Comparison of ENCODE assay signal across 9 cellular contexts in genomic region chr19:13100871-13101589, GRCh38. TPM values are rescaled to one million over a fixed set of nuclear protein-coding genes. Genes with fewer than 3 reads are reported as not detected.
DNase-seq lines count a peak whose midpoint lies in the region; ATAC-seq and TF ChIP-seq lines count a peak whose summit lies in the region.
"Had no signal": no experiment of that assay in that cellular context is flagged by ENCODE, and none has a peak within 500 bp of the region (broad histone marks: within the 10 kb centered on the region; RNA-seq: fewer than 3 reads in every experiment).

No MANE protein-coding gene starts in this region.

- no peaks in the 10 kb centered on the region for H3K27me3 ChIP-seq in PC-3 (ENCODE audit: low read length)
- no peaks in the 10 kb centered on the region for H3K27me3 ChIP-seq in sigmoid colon

- no peak overlapping the region for H3K4me3 ChIP-seq in GM12865 (ENCODE audit: low read depth, low read length)
- no peak overlapping the region for H3K4me3 ChIP-seq in PC-3 (ENCODE audit: low read length)
- H3K4me3 ChIP-seq in sigmoid colon, result peak overlapping the region in 3 of 4 donors; percentile 41 to 58 (median 50)

- H3K27ac ChIP-seq in PC-3 (ENCODE audit: low read length) (no peak overlapping the region), sigmoid colon (peak overlapping the region; percentile 85 to 95 (median 87))

- no peaks in the 10 kb centered on the region for H4K20me1 ChIP-seq in PC-3 (ENCODE audit: low read length)

- peak overlapping the region; percentile 97 for H3K4me3 Mint-ChIP-seq in endothelial cell (ENCODE audit: unreplicated experiment)

- H3K79me2 ChIP-seq in PC-3 (ENCODE audit: low read length), result no peaks in the 10 kb centered on the region

- H3K36me3 ChIP-seq in PC-3 (ENCODE audit: low read depth, low read length) (no peaks in the 10 kb centered on the region), sigmoid colon (no peaks in the 10 kb centered on the region)

- DNase-seq in GM12865 (ENCODE audit: low read depth) (no peak), PC-3 (peak; percentile 47), endothelial cell (ENCODE audit: low spot score) (no peak), sigmoid colon (no peak), SKM-1 treated with dmso at 0.1 percent for 144 hours (lab: John Stamatoyannopoulos, UW; ENCODE audit: unreplicated experiment) (no peak)

- peaks cover 12% of the 10 kb centered on the region for H3K27me3 Mint-ChIP-seq in endothelial cell (ENCODE audit: unreplicated experiment)

- H3K4me1 ChIP-seq in PC-3 (ENCODE audit: insufficient read depth, low read length) (peaks cover 13% of the 10 kb centered on the region; the same call in 1 of the 2 replicates), sigmoid colon (peaks cover 0 to 69% (median 56%) of the 10 kb centered on the region in 4 donors)

- no peak for ATAC-seq in PC-3
- ATAC-seq in GM18907 (IDR thresholded peaks at IDR 0.05; ENCODE audit: unreplicated experiment), result no peak
- no peak for ATAC-seq in GM18868 (IDR thresholded peaks at IDR 0.05; ENCODE audit: unreplicated experiment)
- ATAC-seq in HG02623 (IDR thresholded peaks at IDR 0.05; ENCODE audit: unreplicated experiment), result no peak

- H3K9me3 Mint-ChIP-seq in endothelial cell (ENCODE audit: unreplicated experiment), result no peaks in the 10 kb centered on the region

- H3K9me2 ChIP-seq in PC-3 (replicated peaks; ENCODE audit: low read length), result no peaks in the 10 kb centered on the region

- no peaks in the 10 kb centered on the region for H3K9me3 ChIP-seq in PC-3 (ENCODE audit: low read length)
- no peaks in the 10 kb centered on the region for H3K9me3 ChIP-seq in sigmoid colon

- BruUV-seq in PC-3 (replicated peaks; lab: Mats Ljungman, UMichigan), result no TSS peak

- WGBS in sigmoid colon, 2 donors, result 56 to 69% methylated on average over 18 of the region's 18 CpGs

- peaks cover 22% of the 10 kb centered on the region for H3K4me1 Mint-ChIP-seq in endothelial cell (ENCODE audit: unreplicated experiment)

- H3K36me3 Mint-ChIP-seq in endothelial cell (ENCODE audit: low read depth, unreplicated experiment), result peaks cover 13% of the 10 kb centered on the region

- TF ChIP-seq EP300 in sigmoid colon (IDR thresholded peaks at IDR 0.05), result no peak

- TF ChIP-seq POLR2A in sigmoid colon (IDR thresholded peaks at IDR 0.05), result no peak

- H3K9ac ChIP-seq in PC-3 (ENCODE audit: low read length), result no peak overlapping the region

- no peaks in the 10 kb centered on the region for H3F3A ChIP-seq in PC-3 (ENCODE audit: low read length, unreplicated experiment)

- no peak overlapping the region for H3K4me2 ChIP-seq in PC-3 (ENCODE audit: low read length)

- H3K27ac Mint-ChIP-seq in endothelial cell (ENCODE audit: unreplicated experiment), result peak overlapping the region; percentile 74

- CTCF ChIA-PET in PC-3 (lab: Charles Lee), result interaction anchor here (0.7 to 1.0 kb wide), 3 partner anchors 161 to 488 kb away, joined by 3 to 16 read pairs (median 6); no protein-coding TSS in a partner anchor

- intact Hi-C loops in PC-3 (cut with micrococcal nuclease) (loop anchor here (5.0 kb wide), 1 partner anchor 51 kb away; the partner anchor contains the start of genes IER2 and STX10), sigmoid colon (cut with DNase I) (loop anchor here (5.0 to 10.0 kb wide), 2 partner anchors 51 to 216 kb away; partner anchors contain the start of genes DNASE2, IER2, KLF1 and STX10)

- H2AFZ ChIP-seq in PC-3 (ENCODE audit: low read length), result no peak overlapping the region

- TF ChIP-seq CTCF in GM12865 (IDR thresholded peaks at IDR 0.05; ENCODE audit: insufficient read depth, low read depth, low read length, missing control alignments) (peak; percentile 32), PC-3 (conservative IDR thresholded peaks at IDR 0.05; ENCODE audit: low read depth, low read length) (peak; percentile 67), endothelial cell (IDR thresholded peaks at IDR 0.05; ENCODE audit: unreplicated experiment) (peak; percentile 22), sigmoid colon (IDR thresholded peaks at IDR 0.05) (no peak)

- POLR2A ChIA-PET in PC-3 (lab: Charles Lee; ENCODE audit: unreplicated experiment), result no interaction called here

RNA-seq across cellular contexts. Expression of gene LYL1, which starts 1.6 kb away (rescaled TPM):
- total RNA-seq in PC-3 (2014; rRNA removed), result 3.3 and 12.0 TPM in 2 replicates
- total RNA-seq in endothelial cell (ENCODE audit: unreplicated experiment), result 68.6 TPM
- total RNA-seq in sigmoid colon, result 10 to 100 TPM; 13.0 to 17.8 (median 15.2) TPM
- 10 to 100 TPM in 1 of 3 donors, 1 to 10 TPM in 2; 3.0 to 18.4 (median 3.7) TPM for polyA plus RNA-seq in sigmoid colon
- total RNA-seq: H4 had no signal

RNA-seq across cellular contexts. Expression of gene TRMT1, which starts 15.5 kb away (rescaled TPM):
- total RNA-seq in PC-3 (2014; rRNA removed) (91.8 and 117 TPM in 2 replicates), endothelial cell (ENCODE audit: unreplicated experiment) (54.2 TPM), sigmoid colon (10 to 100 TPM; 17.4 to 25.8 (median 21.9) TPM)
- 10 to 100 TPM in 2 of 3 donors, 1 to 10 TPM in 1; 6.7 to 48.6 (median 10.2) TPM for polyA plus RNA-seq in sigmoid colon

RNA-seq across cellular contexts. Expression of gene NACC1, which starts 17.0 kb away (rescaled TPM):
- total RNA-seq in PC-3 (2014; rRNA removed), result 266 and 337 TPM in 2 replicates
- total RNA-seq in endothelial cell (ENCODE audit: unreplicated experiment), result 112 TPM
- total RNA-seq in sigmoid colon, result 10 to 100 TPM in 3 of 4 donors, 1 to 10 TPM in 1; 8.1 to 20.5 (median 17.3) TPM
- 10 to 100 TPM; 15.0 to 67.2 (median 26.4) TPM for polyA plus RNA-seq in sigmoid colon

RNA-seq across cellular contexts. Expression of gene STX10, which starts 49.1 kb away (rescaled TPM):
- total RNA-seq in PC-3 (2014; rRNA removed) (179 and 243 TPM in 2 replicates), endothelial cell (ENCODE audit: unreplicated experiment) (31.8 TPM), sigmoid colon (10 to 100 TPM; 65.3 to 87.0 (median 76.8) TPM)
- polyA plus RNA-seq in sigmoid colon, result 100 to 1,000 TPM in 1 of 3 donors, 10 to 100 TPM in 2; 63.1 to 127 (median 64.0) TPM

RNA-seq across cellular contexts. Expression of gene IER2, which starts 49.2 kb away (rescaled TPM):
- total RNA-seq in PC-3 (2014; rRNA removed), result 155 and 191 TPM in 2 replicates
- 115 TPM for total RNA-seq in endothelial cell (ENCODE audit: unreplicated experiment)
- total RNA-seq in sigmoid colon, result 100 to 1,000 TPM in 2 of 4 donors, 10 to 100 TPM in 2; 30.3 to 215 (median 85.6) TPM
- polyA plus RNA-seq in sigmoid colon, result 100 to 1,000 TPM in 2 of 3 donors, 10 to 100 TPM in 1; 62.9 to 163 (median 138) TPM

Comparison
In these comparisons a context has a peak if more than half of its experiments do, and no peak if none do; other contexts are left out.
1. H3K4me3 ChIP-seq: peak in sigmoid colon (3 of 4); none in GM12865 (single experiment) and PC-3 (single experiment).
2. CTCF ChIP-seq: peak in GM12865 (single experiment), PC-3 (single experiment) and endothelial cell (single experiment); none in sigmoid colon (0 of 4).